Comparison of ENCODE assay signal across 13 cellular contexts in the genomic region with DNA sequence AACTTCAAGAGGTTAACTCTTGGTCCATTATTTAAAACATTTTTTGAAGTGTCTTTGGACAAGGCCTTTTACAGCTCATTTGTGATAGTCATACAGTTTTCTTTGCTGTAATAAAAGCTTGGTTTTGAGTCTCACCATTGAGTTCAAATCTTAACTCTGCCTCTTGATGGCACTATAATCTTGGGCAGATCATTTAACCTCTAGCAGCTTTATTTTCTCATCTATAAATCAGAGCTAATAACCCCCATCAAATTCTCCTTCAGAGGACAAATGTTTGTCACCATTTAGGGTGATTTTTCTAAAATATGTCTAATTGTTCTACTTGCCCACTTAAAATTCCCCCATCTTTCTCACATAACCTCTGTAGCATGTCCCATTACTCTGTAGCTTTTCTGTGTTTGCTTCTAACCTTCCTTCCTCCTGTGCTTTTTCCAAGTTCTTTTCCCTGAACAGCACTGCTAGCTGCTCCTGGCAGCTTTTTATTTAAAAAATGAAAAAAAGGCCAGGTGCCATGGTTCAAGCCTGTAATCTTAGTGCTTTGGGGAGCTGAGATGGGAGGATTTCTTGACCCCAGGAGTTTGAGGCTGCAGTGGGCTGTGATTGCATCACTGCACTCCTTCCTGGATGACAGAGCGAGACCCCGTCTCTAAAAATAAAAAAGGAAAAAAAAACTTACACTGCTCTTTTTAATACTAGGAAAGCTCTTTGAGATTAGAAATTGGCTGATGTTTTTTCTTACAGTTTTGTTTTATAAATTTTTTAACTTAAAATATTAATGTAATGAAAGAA. TPM values are rescaled to one million over a fixed set of nuclear protein-coding genes. Genes with fewer than 3 reads are reported as not detected.
DNase-seq lines count a peak whose midpoint lies in the region; ATAC-seq, FAIRE-seq and TF ChIP-seq lines count a peak whose summit lies in the region.
"Had no signal": no experiment of that assay in that cellular context is flagged by ENCODE, and none has a peak within 500 bp of the region (broad histone marks: within the 10 kb centered on the region; RNA-seq: fewer than 3 reads in every experiment).

No MANE protein-coding gene starts in this region.

- no peak overlapping the region for H3K4me3 ChIP-seq in MM.1S (ENCODE audit: low read length)
- H3K4me3 ChIP-seq in small intestine (ENCODE audit: low read depth in 1 of 2, low read length in 2 of 2) = no peak overlapping the region

- no peak overlapping the region for H3K4me3 Mint-ChIP-seq in immature natural killer cell
- H3K4me3 Mint-ChIP-seq: activated naive CD8-positive, alpha-beta T cell treated with anti-CD3 and anti-CD28 coated beads for 36 hours; CD14-positive monocyte; naive thymus-derived CD8-positive, alpha-beta T cell had no signal

- peak; percentile 4 for FAIRE-seq in endometrium (lab: Jason Lieb, UNC)
- no peak for FAIRE-seq in small intestine (lab: Jason Lieb, UNC)
- FAIRE-seq: urothelium cell line had no signal

- no peaks in the 10 kb centered on the region for H3K9me3 Mint-ChIP-seq in immature natural killer cell
- H3K9me3 Mint-ChIP-seq: activated naive CD8-positive, alpha-beta T cell treated with anti-CD3 and anti-CD28 coated beads for 36 hours; CD14-positive monocyte; naive thymus-derived CD8-positive, alpha-beta T cell had no signal

- no peak overlapping the region for H2AFZ ChIP-seq in MM.1S (ENCODE audit: low read length)

- no peak overlapping the region for H3K4me2 ChIP-seq in MM.1S (ENCODE audit: low read depth, low read length)

- ATAC-seq in sciatic nerve = peak; percentile 38
- ATAC-seq: naive thymus-derived CD8-positive, alpha-beta T cell had no signal

- H3F3A ChIP-seq in MM.1S (ENCODE audit: insufficient read depth, low read length) = peaks cover 8% of the 10 kb centered on the region; the same call in 1 of the 2 replicates

- peaks cover 73% of the 10 kb centered on the region for H4K20me1 ChIP-seq in MM.1S (ENCODE audit: insufficient read depth, low read length)

- no peaks in the 10 kb centered on the region for H3K36me3 Mint-ChIP-seq in immature natural killer cell

- H3K9me3 ChIP-seq in MM.1S (replicated peaks; ENCODE audit: insufficient read depth, low read length) (no peaks in the 10 kb centered on the region), small intestine (ENCODE audit: control insufficient read depth, low read depth) (no peaks in the 10 kb centered on the region)

- H3K27ac ChIP-seq in MM.1S (ENCODE audit: low read length) (no peak overlapping the region), small intestine (ENCODE audit: low read depth in 1 of 2, low read length in 1 of 2) (no peak overlapping the region)

- H3K9ac ChIP-seq in MM.1S (ENCODE audit: low read length) = no peak overlapping the region

- H3K36me3 ChIP-seq in MM.1S (replicated peaks; ENCODE audit: insufficient read depth, low read length) (peaks cover 2% of the 10 kb centered on the region; the same call in 1 of the 2 replicates), small intestine (ENCODE audit: control insufficient read depth in 2 of 2, insufficient read depth in 2 of 2, low read length in 2 of 2) (no peaks in the 10 kb centered on the region)

- H3K4me1 ChIP-seq in MM.1S (ENCODE audit: low read length) (peaks cover 30% of the 10 kb centered on the region), small intestine (ENCODE audit: control insufficient read depth in 2 of 2, insufficient read depth in 1 of 2, low read depth in 1 of 2, low read length in 1 of 2) (peaks cover 0 to 8% of the 10 kb centered on the region in 2 donors)

- no peak overlapping the region for H3K27ac Mint-ChIP-seq in immature natural killer cell
- H3K27ac Mint-ChIP-seq: activated naive CD8-positive, alpha-beta T cell treated with anti-CD3 and anti-CD28 coated beads for 36 hours had no signal

- H3K27me3 ChIP-seq in MM.1S (replicated peaks; ENCODE audit: insufficient read depth, low read length) (no peaks in the 10 kb centered on the region), small intestine (ENCODE audit: control insufficient read depth in 2 of 2, insufficient read depth in 2 of 2, low read length in 2 of 2) (no peaks in the 10 kb centered on the region)

- intact Hi-C loops in sciatic nerve (cut with DNase I) = no loop called here

- 80 to 100% (median 98%) methylated on average over 2 of the region's 2 CpGs for WGBS in small intestine, 3 donors

- no peaks in the 10 kb centered on the region for H3K9me2 ChIP-seq in MM.1S (replicated peaks; ENCODE audit: insufficient read depth, low read length)

- peaks cover 36 to 56% of the 10 kb centered on the region in 2 donors for H3K4me1 Mint-ChIP-seq in immature natural killer cell

- peaks cover 100% of the 10 kb centered on the region for H3K79me2 ChIP-seq in MM.1S (ENCODE audit: low read length)

- H3K27me3 Mint-ChIP-seq in immature natural killer cell (ENCODE audit: low read depth in 3 of 3) = no peaks in the 10 kb centered on the region
- H3K27me3 Mint-ChIP-seq: activated naive CD8-positive, alpha-beta T cell treated with anti-CD3 and anti-CD28 coated beads for 36 hours; naive thymus-derived CD8-positive, alpha-beta T cell had no signal

- peak; percentile 18 for DNase-seq in NOMO-1 treated with DMSO at 0.1 percent for 48 hours (lab: John Stamatoyannopoulos, UW; ENCODE audit: unreplicated experiment)
- no peak for DNase-seq in NOMO-1 treated with dmso at 0.1 percent for 144 hours (lab: John Stamatoyannopoulos, UW; ENCODE audit: unreplicated experiment)
- DNase-seq in MM.1S = no peak
- no peak for DNase-seq in sciatic nerve (ENCODE audit: low spot score)
- DNase-seq in activated CD8-positive, alpha-beta memory T cell treated with anti-CD3 and anti-CD28 coated beads, Interleukin-2, amount 50 U/mL, for 4 hours = no peak
- DNase-seq in immature natural killer cell = no peak
- no peak for DNase-seq in small intestine
- DNase-seq: activated CD4-positive, CD25-positive, alpha-beta regulatory T cell treated with anti-CD3 and anti-CD28 coated beads, Interleukin-2, amount 50 U/mL, for 72 hours; activated naive CD8-positive, alpha-beta T cell treated with anti-CD3 and anti-CD28 coated beads for 36 hours; naive thymus-derived CD8-positive, alpha-beta T cell had no signal

- TF ChIP-seq CTCF in MM.1S (IDR thresholded peaks at IDR 0.05; ENCODE audit: low read length) = peak; percentile 26

RNA-seq across cellular contexts. Expression of a gene that starts 28.5 kb away (rescaled TPM):
- 152 TPM for total RNA-seq in sciatic nerve
- 10 to 100 TPM; 18.0 to 43.9 (median 19.2) TPM for polyA plus RNA-seq in immature natural killer cell
- 10 to 100 TPM; 52.4 to 81.2 (median 55.7) TPM for polyA plus RNA-seq in small intestine
